Comparison of ENCODE assay signal across 1 cellular context in genomic region chr15:91853968-91854943, GRCh38.
TF ChIP-seq lines count a peak whose summit lies in the region.

No MANE protein-coding gene starts in this region.

TF ChIP-seq in HepG2, 621 proteins besides CTCF, POLR2A, EP300 and RAD21 (continued from another document):
- no peak for TF ChIP-seq SNAPC4 (CRISPR knock-in tag; IDR thresholded peaks at IDR 0.05)
- no peak for TF ChIP-seq MNT (IDR thresholded peaks at IDR 0.05)
